8 cellular contexts compared by ENCODE assay signal in the genomic region with DNA sequence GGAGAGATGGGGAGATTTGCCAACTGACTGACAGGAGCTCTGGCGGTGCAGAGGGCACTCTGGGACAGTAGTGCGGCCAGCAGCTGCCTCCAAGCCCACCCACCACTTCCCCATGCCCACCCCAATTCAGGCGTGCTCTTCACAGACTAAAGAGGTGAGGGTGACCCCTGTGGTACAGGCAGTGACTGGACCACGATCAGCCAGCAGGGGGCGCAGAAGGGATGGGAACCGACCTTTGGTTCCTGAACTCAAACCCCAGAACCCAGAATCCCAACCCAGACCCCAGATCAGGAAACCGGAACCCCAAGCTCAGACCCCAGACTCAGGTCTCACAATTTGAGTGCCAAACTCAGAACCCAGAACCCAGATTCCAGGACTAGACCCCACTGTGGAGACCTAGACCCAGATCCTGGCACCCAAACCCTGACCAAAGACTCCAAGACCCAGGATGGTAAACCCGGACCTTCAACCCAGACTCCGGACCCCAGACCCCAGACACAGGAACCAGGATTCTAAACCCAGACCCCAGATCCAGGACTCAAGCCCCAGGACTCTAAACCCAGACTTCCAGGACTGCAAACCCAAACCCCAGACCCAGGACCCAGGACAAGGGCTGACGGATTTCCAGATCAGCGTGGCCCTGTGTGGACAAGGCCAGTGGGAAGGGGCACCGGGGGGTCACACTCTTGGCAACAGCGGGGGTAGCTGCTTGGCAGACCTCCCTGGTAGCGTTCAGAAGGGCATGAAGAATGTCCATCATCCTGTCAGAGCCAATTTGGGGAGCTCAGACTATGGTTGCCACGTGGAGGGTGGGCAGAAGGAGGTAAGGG. TPM values are rescaled to one million over a fixed set of nuclear protein-coding genes. Genes with fewer than 3 reads are reported as not detected.
DNase-seq lines count a peak whose midpoint lies in the region; ATAC-seq and TF ChIP-seq lines count a peak whose summit lies in the region.

No MANE protein-coding gene starts in this region.

- 37% methylated on average over 15 of the region's 15 CpGs for WGBS in mesenchymal stem cell

- TF ChIP-seq CTCF in GM12801 (IDR thresholded peaks at IDR 0.05; ENCODE audit: extremely low read depth, insufficient read length) (peak; percentile 87), dorsolateral prefrontal cortex (IDR thresholded peaks at IDR 0.05 in 54 of 56, conservative IDR thresholded peaks at IDR 0.05 in 2 of 56; ENCODE audit: low read depth in 1 of 56, partially characterized antibody in 56 of 56) (peak; percentile 64 to 95 (median 85))

- H4K8ac ChIP-seq in mesenchymal stem cell (ENCODE audit: low read length): no peak overlapping the region

- no peaks in the 10 kb centered on the region for H3K9me3 ChIP-seq in mesenchymal stem cell (ENCODE audit: control insufficient read depth, low read length)

- H3K27me3 ChIP-seq in dorsolateral prefrontal cortex: peaks cover 0 to 4% (median 0%) of the 10 kb centered on the region in 45 donors
- H3K27me3 ChIP-seq in mesenchymal stem cell (ENCODE audit: control insufficient read depth in 1 of 2, insufficient read depth in 1 of 2, low read length in 2 of 2): peaks cover 55 to 58% of the 10 kb centered on the region in 2 experiments

- H2AFZ ChIP-seq in mesenchymal stem cell (ENCODE audit: low read depth, low read length): no peak overlapping the region

- H3K9ac ChIP-seq in mesenchymal stem cell (ENCODE audit: low read length): peak overlapping the region; percentile 45

- H3K14ac ChIP-seq in mesenchymal stem cell (ENCODE audit: low read length in 2 of 2): no peak overlapping the region

- H2BK120ac ChIP-seq in mesenchymal stem cell (ENCODE audit: low read depth, low read length): no peak overlapping the region

- H2BK12ac ChIP-seq in mesenchymal stem cell (ENCODE audit: low read length in 2 of 2): no peak overlapping the region

- no peak overlapping the region for H3K4me3 Mint-ChIP-seq in activated CD4-positive, alpha-beta memory T cell treated with anti-CD3 and anti-CD28 coated beads, Interleukin-2, amount 10 ng/mL, durations not matched to agents 7 days and 5 days

- ATAC-seq in GM21737 (IDR thresholded peaks at IDR 0.05; ENCODE audit: unreplicated experiment): no peak
- no peak for ATAC-seq in GM19455 (IDR thresholded peaks at IDR 0.05; ENCODE audit: unreplicated experiment)

- H3K23ac ChIP-seq in mesenchymal stem cell (ENCODE audit: low read length in 2 of 2): no peak overlapping the region

- H3K27ac ChIP-seq in dorsolateral prefrontal cortex: peak overlapping the region in 30 of 59 donors; percentile 6 to 80 (median 56)
- H3K27ac ChIP-seq in mesenchymal stem cell (ENCODE audit: low read length, poor library complexity, severe bottlenecking): no peak overlapping the region

- H3K4me1 ChIP-seq in mesenchymal stem cell (ENCODE audit: control insufficient read depth, insufficient read depth, low read depth, low read length): peaks cover 3% of the 10 kb centered on the region

- H3K27ac Mint-ChIP-seq in activated CD4-positive, alpha-beta memory T cell treated with anti-CD3 and anti-CD28 coated beads, Interleukin-2, amount 10 ng/mL, durations not matched to agents 7 days and 5 days: no peak overlapping the region

- POLR2A ChIA-PET in activated CD4-positive, alpha-beta memory T cell treated with anti-CD3 and anti-CD28 coated beads, Interleukin-2, amount 10 ng/mL, durations not matched to agents 7 days and 5 days (lab: Charles Lee): no interaction called here

- H2AK5ac ChIP-seq in mesenchymal stem cell (ENCODE audit: low read length, severe bottlenecking): no peak overlapping the region

- no peaks in the 10 kb centered on the region for H3K4me1 Mint-ChIP-seq in activated CD4-positive, alpha-beta memory T cell treated with anti-CD3 and anti-CD28 coated beads, Interleukin-2, amount 10 ng/mL, durations not matched to agents 7 days and 5 days

- no peak overlapping the region for H4K91ac ChIP-seq in mesenchymal stem cell (ENCODE audit: low read length)

- H3K4ac ChIP-seq in mesenchymal stem cell (ENCODE audit: low read depth in 1 of 2, low read length in 2 of 2): no peak overlapping the region

- DNase-seq in MV-4-11 (lab: John Stamatoyannopoulos, UW) (peak; percentile 8), dorsolateral prefrontal cortex (peak in 9 of 10 donors; percentile 71 to 86 (median 80)), mesenchymal stem cell (peak; percentile 50)
- peak; percentile 78 for DNase-seq in activated CD4-positive, alpha-beta memory T cell treated with anti-CD3 and anti-CD28 coated beads, Interleukin-2, amount 10 ng/mL, durations not matched to agents 7 days and 5 days
- peak; percentile 69 to 73 for DNase-seq in stimulated activated CD8-positive, alpha-beta memory T cell treated with anti-CD3 and anti-CD28 coated beads, Interleukin-2, amount 100 ng/mL, for 1 hour (ENCODE audit: low read depth in 2 of 2)

- peaks cover 7% of the 10 kb centered on the region for H3K27me3 Mint-ChIP-seq in activated CD4-positive, alpha-beta memory T cell treated with anti-CD3 and anti-CD28 coated beads, Interleukin-2, amount 10 ng/mL, durations not matched to agents 7 days and 5 days

- H3K79me1 ChIP-seq in mesenchymal stem cell (replicated peaks; ENCODE audit: low read length, poor library complexity, severe bottlenecking): no peaks in the 10 kb centered on the region

- no peaks in the 10 kb centered on the region for H3K9me3 Mint-ChIP-seq in activated CD4-positive, alpha-beta memory T cell treated with anti-CD3 and anti-CD28 coated beads, Interleukin-2, amount 10 ng/mL, durations not matched to agents 7 days and 5 days

- H2BK15ac ChIP-seq in mesenchymal stem cell (ENCODE audit: low read depth, poor library complexity, severe bottlenecking): no peak overlapping the region

- intact Hi-C loops in dorsolateral prefrontal cortex (cut with DNase I): loop anchor here (1.0 to 10.0 kb wide), 3 partner anchors 25 to 162 kb away; a partner anchor contains a TSS

- CTCF ChIA-PET in activated CD4-positive, alpha-beta memory T cell treated with anti-CD3 and anti-CD28 coated beads, Interleukin-2, amount 10 ng/mL, durations not matched to agents 7 days and 5 days (lab: Charles Lee): interaction anchor here (0.6 to 1.5 kb wide), 9 partner anchors 21 to 503 kb away, joined by 3 to 8 read pairs (median 3); no protein-coding TSS in a partner anchor

- no peak overlapping the region for H3K18ac ChIP-seq in mesenchymal stem cell (ENCODE audit: low read depth in 1 of 2, low read length in 2 of 2)

- no peak overlapping the region for H2BK5ac ChIP-seq in mesenchymal stem cell (ENCODE audit: low read depth, low read length, poor library complexity, severe bottlenecking)

- H3K36me3 ChIP-seq in mesenchymal stem cell (ENCODE audit: control insufficient read depth in 1 of 2, insufficient read depth in 2 of 2, low read depth in 1 of 2, low read length in 2 of 2): no peaks in the 10 kb centered on the region

- no peaks in the 10 kb centered on the region for H3K36me3 Mint-ChIP-seq in activated CD4-positive, alpha-beta memory T cell treated with anti-CD3 and anti-CD28 coated beads, Interleukin-2, amount 10 ng/mL, durations not matched to agents 7 days and 5 days (ENCODE audit: low read depth)

- H3K4me2 ChIP-seq in mesenchymal stem cell (ENCODE audit: low read length, poor library complexity, severe bottlenecking): no peak overlapping the region

- no peak overlapping the region for H3K4me3 ChIP-seq in dorsolateral prefrontal cortex
- H3K4me3 ChIP-seq in mesenchymal stem cell (ENCODE audit: insufficient read depth in 1 of 2, low read depth in 1 of 2, low read length in 2 of 2): no peak overlapping the region

RNA-seq across cellular contexts. Expression of a gene that starts 3.7 kb away (rescaled TPM):
- total RNA-seq in activated CD4-positive, alpha-beta memory T cell treated with anti-CD3 and anti-CD28 coated beads, Interleukin-2, amount 10 ng/mL, durations not matched to agents 7 days and 5 days: not detected
- total RNA-seq in dorsolateral prefrontal cortex: 10 to 100 TPM in 3 of 120 experiments, 1 to 10 TPM in 117; 1.2 to 13.0 (median 4.9) TPM
- 0.25 TPM for polyA plus RNA-seq in mesenchymal stem cell (2013, experiment 1 of 2)
- 0.14 TPM for polyA plus RNA-seq in mesenchymal stem cell (2013, experiment 2 of 2)

RNA-seq across cellular contexts. Expression of a gene that starts 10.6 kb away (rescaled TPM):
- total RNA-seq in activated CD4-positive, alpha-beta memory T cell treated with anti-CD3 and anti-CD28 coated beads, Interleukin-2, amount 10 ng/mL, durations not matched to agents 7 days and 5 days: not detected
- 10 to 100 TPM in 115 of 120 experiments, 1 to 10 TPM in 5; 7.9 to 65.0 (median 17.4) TPM for total RNA-seq in dorsolateral prefrontal cortex
- 0.15 TPM for polyA plus RNA-seq in mesenchymal stem cell (2013, experiment 1 of 2)
- 0.27 TPM for polyA plus RNA-seq in mesenchymal stem cell (2013, experiment 2 of 2)

Comparison
In these comparisons a context has a peak if more than half of its experiments do, and no peak if none do; other contexts are left out.
1. DNase-seq: peak in every context shown above with its lines; median percentile 80 in dorsolateral prefrontal cortex; 78 in activated CD4-positive, alpha-beta memory T cell treated with anti-CD3 and anti-CD28 coated beads, Interleukin-2, amount 10 ng/mL, durations not matched to agents 7 days and 5 days; 71 in stimulated activated CD8-positive, alpha-beta memory T cell treated with anti-CD3 and anti-CD28 coated beads, Interleukin-2, amount 100 ng/mL, for 1 hour; 50 in mesenchymal stem cell; 8 in MV-4-11.
2. RNA of a gene that starts 10.6 kb away (total RNA-seq): 7.9 to 65.0 TPM in dorsolateral prefrontal cortex; not detected in activated CD4-positive, alpha-beta memory T cell treated with anti-CD3 and anti-CD28 coated beads, Interleukin-2, amount 10 ng/mL, durations not matched to agents 7 days and 5 days; every median in the first group is over 4 times any median in the second.